Comparison of ENCODE assay signal across 9 cellular contexts in genomic region chr20:12207875-12208274, GRCh38.
DNase-seq lines count a peak whose midpoint lies in the region; ATAC-seq, FAIRE-seq and TF ChIP-seq lines count a peak whose summit lies in the region.
"Had no signal": no experiment of that assay in that cellular context is flagged by ENCODE, and none has a peak within 500 bp of the region (broad histone marks: within the 10 kb centered on the region; RNA-seq: fewer than 3 reads in every experiment).

No MANE protein-coding gene starts in this region.

- peaks cover 0 to 3% (median 0%) of the 10 kb centered on the region in 4 donors for H3K4me1 ChIP-seq in transverse colon

- H3K36me3 ChIP-seq in transverse colon, result no peaks in the 10 kb centered on the region
- H3K36me3 ChIP-seq: thoracic aorta had no signal

- in situ Hi-C loops in transverse colon (cut with MboI; ENCODE audit: low pct_ligation_motif_present in 1 of 4, low pct_unique_long_range_greater_than_20kb in 1 of 4, low sequenced_read_pairs in 3 of 4), result no loop called here

- TF ChIP-seq POLR2A in transverse colon (IDR thresholded peaks at IDR 0.05), result no peak
- TF ChIP-seq POLR2A in H54 (IDR thresholded peaks at IDR 0.05; ENCODE audit: low read depth, low read length), result no peak

- TF ChIP-seq CTCF in fibroblast of villous mesenchyme (IDR thresholded peaks at IDR 0.05; ENCODE audit: insufficient read depth, low read depth, low read length) (peak; percentile 92), transverse colon (IDR thresholded peaks at IDR 0.05) (peak; percentile 36 to 59 (median 50))

- no peak for FAIRE-seq in H54 (lab: Jason Lieb, UNC)

- ATAC-seq in GM21825 (IDR thresholded peaks at IDR 0.05; ENCODE audit: unreplicated experiment), result no peak

- H3K9me3 ChIP-seq in transverse colon, result peaks cover 0 to 8% of the 10 kb centered on the region in 2 donors
- H3K9me3 ChIP-seq: thoracic aorta had no signal

- H3K27me3 ChIP-seq in transverse colon, result no peaks in the 10 kb centered on the region

- H3K4me3 ChIP-seq in fibroblast of villous mesenchyme (ENCODE audit: low read depth, low read length) (no peak overlapping the region), transverse colon (no peak overlapping the region)
- H3K4me3 ChIP-seq: thoracic aorta had no signal

- H3K27ac ChIP-seq in transverse colon, result no peak overlapping the region
- H3K27ac ChIP-seq: thoracic aorta had no signal

- intact Hi-C loops in transverse colon (cut with DNase I; ENCODE audit: low total_unique reads), result no loop called here

- DNase-seq in stimulated activated CD4-positive, alpha-beta T cell treated with anti-CD3 and anti-CD28 coated beads, Interleukin-15, amount 100 ng/mL, for 24 hours, result peak; percentile 1
- no peak for DNase-seq in stimulated activated CD4-positive, alpha-beta T cell treated with anti-CD3 and anti-CD28 coated beads, Interleukin-12 subunit alpha, Interleukin-12 subunit beta, amount 100 ng/mL, for 4 hours
- peak; percentile 29 for DNase-seq in OCI-M1 (lab: John Stamatoyannopoulos, UW)
- peak; percentile 49 for DNase-seq in fibroblast of villous mesenchyme (ENCODE audit: low read depth)
- DNase-seq in transverse colon, result no peak
- DNase-seq in NOMO-1 treated with dmso at 0.1 percent for 144 hours (lab: John Stamatoyannopoulos, UW; ENCODE audit: unreplicated experiment), result no peak
- DNase-seq in H54 (ENCODE audit: insufficient read length, low spot score), result no peak

- WGBS in transverse colon (ENCODE audit: low coverage in 1 of 2), 2 donors, result 20 to 41% methylated on average over 1 of the region's 1 CpG

- no peak for TF ChIP-seq EP300 in transverse colon (IDR thresholded peaks at IDR 0.05; ENCODE audit: low read depth)

Comparison
In these comparisons a context has a peak if more than half of its experiments do, and no peak if none do; other contexts are left out.
1. DNase-seq: peak in stimulated activated CD4-positive, alpha-beta T cell treated with anti-CD3 and anti-CD28 coated beads, Interleukin-15, amount 100 ng/mL, for 24 hours (single experiment), OCI-M1 (single experiment) and fibroblast of villous mesenchyme (single experiment); none in stimulated activated CD4-positive, alpha-beta T cell treated with anti-CD3 and anti-CD28 coated beads, Interleukin-12 subunit alpha, Interleukin-12 subunit beta, amount 100 ng/mL, for 4 hours (single experiment), transverse colon (single experiment), NOMO-1 treated with dmso at 0.1 percent for 144 hours (single experiment) and H54 (single experiment).